ENCODE assay signal across 23 cellular contexts in genomic region chr20:50494428-50494827, GRCh38.
"Had no signal": no experiment of that assay in that cellular context is flagged by ENCODE, and none has a peak within 500 bp of the region (broad histone marks: within the 10 kb centered on the region; RNA-seq: fewer than 3 reads in every experiment).

No MANE protein-coding gene starts in this region.

- H3K36me3 Mint-ChIP-seq: activated CD4-positive, alpha-beta memory T cell treated with anti-CD3 and anti-CD28 coated beads for 36 hours; activated naive CD4-positive, alpha-beta T cell treated with anti-CD3 and anti-CD28 coated beads, Interleukin-2, amount 50 U/mL, for 24 hours had no signal

- H3K4me3 Mint-ChIP-seq: activated CD4-positive, alpha-beta memory T cell treated with anti-CD3 and anti-CD28 coated beads for 36 hours; activated CD4-positive, alpha-beta T cell treated with anti-CD3 and anti-CD28 coated beads, Interleukin-2, amount 10 ng/mL, durations not matched to agents 7 days and 5 days; activated naive CD4-positive, alpha-beta T cell treated with anti-CD3 and anti-CD28 coated beads, Interleukin-2, amount 50 U/mL, for 24 hours had no signal

- H3K9me3 Mint-ChIP-seq: activated CD4-positive, alpha-beta memory T cell treated with anti-CD3 and anti-CD28 coated beads for 36 hours; activated CD4-positive, alpha-beta T cell treated with anti-CD3 and anti-CD28 coated beads, Interleukin-2, amount 10 ng/mL, durations not matched to agents 7 days and 5 days; activated naive CD4-positive, alpha-beta T cell treated with anti-CD3 and anti-CD28 coated beads, Interleukin-2, amount 50 U/mL, for 24 hours had no signal

- H2AFZ ChIP-seq: PC-9 had no signal

- H3K4me3 ChIP-seq: body of pancreas, PC-9, SJCRH30 had no signal

- H3K9me3 ChIP-seq: body of pancreas, SK-N-SH had no signal

- H3K27me3 Mint-ChIP-seq: activated CD4-positive, alpha-beta memory T cell treated with anti-CD3 and anti-CD28 coated beads for 36 hours; activated CD4-positive, alpha-beta T cell treated with anti-CD3 and anti-CD28 coated beads, Interleukin-2, amount 10 ng/mL, durations not matched to agents 7 days and 5 days; activated naive CD4-positive, alpha-beta T cell treated with anti-CD3 and anti-CD28 coated beads, Interleukin-2, amount 50 U/mL, for 24 hours had no signal

- H3K36me3 ChIP-seq: SJCRH30 had no signal

- H3K27me3 ChIP-seq: body of pancreas had no signal

- ATAC-seq: body of pancreas had no signal

- H3K9ac ChIP-seq: SK-N-SH had no signal

- H3K27ac ChIP-seq: body of pancreas, SJCRH30, VCaP had no signal

- H3K27ac Mint-ChIP-seq: activated CD4-positive, alpha-beta T cell treated with anti-CD3 and anti-CD28 coated beads, Interleukin-2, amount 10 ng/mL, durations not matched to agents 7 days and 5 days; activated naive CD4-positive, alpha-beta T cell treated with anti-CD3 and anti-CD28 coated beads, Interleukin-2, amount 50 U/mL, for 24 hours had no signal

- H3K4me2 ChIP-seq: SK-N-SH had no signal

- DNase-seq: activated CD4-positive, alpha-beta memory T cell treated with anti-CD3 and anti-CD28 coated beads for 36 hours; activated CD4-positive, alpha-beta T cell treated with anti-CD3 and anti-CD28 coated beads, Interleukin-2, amount 10 ng/mL, durations not matched to agents 7 days and 5 days; activated CD4-positive, CD25-positive, alpha-beta regulatory T cell; activated CD8-positive, alpha-beta memory T cell treated with anti-CD3 and anti-CD28 coated beads for 24 hours; activated T-cell treated with anti-CD3 and anti-CD28 coated beads, Interleukin-2, amount 50 U/mL, for 48 hours; aorta; body of pancreas; central memory CD4-positive, alpha-beta T cell; KG1; MV-4-11; NCI-H1105; NCI-H1436; NCI-H1694 treated with DMSO at 0.1 percent for 48 hours; NCI-H2029 treated with DMSO at 0.1 percent for 48 hours; NCI-H446; NCI-H524; PC-9; Right ventricle myocardium superior; SJCRH30; SK-N-SH; T-helper 1 cell had no signal

- H3K4me1 ChIP-seq: body of pancreas, SJCRH30 had no signal
